In the genomic region with DNA sequence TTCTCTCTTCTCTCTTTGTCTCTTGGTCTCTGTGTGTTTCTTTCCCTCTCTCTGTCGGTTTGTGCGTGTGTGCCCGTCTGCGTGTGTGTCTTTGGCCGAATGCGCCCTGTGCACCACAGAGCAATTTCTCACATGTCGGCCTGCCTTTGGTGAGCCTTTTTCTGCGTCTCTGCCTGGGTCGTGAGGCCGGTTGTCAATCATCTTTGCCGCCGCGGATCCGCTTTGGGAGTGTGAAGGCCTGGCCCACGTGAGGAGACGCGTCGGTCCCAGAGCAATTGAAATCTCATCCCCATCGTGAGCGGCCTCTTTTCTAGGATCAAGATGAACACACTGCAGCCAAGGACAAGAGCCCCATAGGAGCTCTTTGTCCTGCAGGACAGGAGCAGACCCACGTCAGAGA, we compare ENCODE assay signal across 18 cellular contexts.
"Had no signal": no experiment of that assay in that cellular context is flagged by ENCODE, and none has a peak within 500 bp of the region (broad histone marks: within the 10 kb centered on the region; RNA-seq: fewer than 3 reads in every experiment).

No MANE protein-coding gene starts in this region.

- H3K4me1 ChIP-seq: SJSA1 had no signal

- H3K36me3 ChIP-seq: SJSA1 had no signal

- H3K27ac ChIP-seq: SJSA1, SK-N-MC had no signal

- H3K27me3 ChIP-seq: SJSA1 had no signal

- H3K4me3 ChIP-seq: SJSA1, SK-N-MC had no signal

- DNase-seq: KBM-7, NCI-H1105 treated with DMSO at 0.1 percent for 48 hours, NCI-H1417 treated with DMSO at 0.1 percent for 48 hours, NCI-H146, NCI-H1694 treated with DMSO at 0.1 percent for 48 hours, NCI-H1930, NCI-H2081, NCI-H2107, NCI-H226, NCI-H510A, NCI-H524 treated with DMSO at 0.1 percent for 48 hours, NCI-H69, NCI-H774, Right ventricle myocardium superior, RPMI8226, SIG-M5 had no signal

- H3K9me3 ChIP-seq: SJSA1 had no signal
